Comparison of ENCODE assay signal across 28 cellular contexts in the genomic region with DNA sequence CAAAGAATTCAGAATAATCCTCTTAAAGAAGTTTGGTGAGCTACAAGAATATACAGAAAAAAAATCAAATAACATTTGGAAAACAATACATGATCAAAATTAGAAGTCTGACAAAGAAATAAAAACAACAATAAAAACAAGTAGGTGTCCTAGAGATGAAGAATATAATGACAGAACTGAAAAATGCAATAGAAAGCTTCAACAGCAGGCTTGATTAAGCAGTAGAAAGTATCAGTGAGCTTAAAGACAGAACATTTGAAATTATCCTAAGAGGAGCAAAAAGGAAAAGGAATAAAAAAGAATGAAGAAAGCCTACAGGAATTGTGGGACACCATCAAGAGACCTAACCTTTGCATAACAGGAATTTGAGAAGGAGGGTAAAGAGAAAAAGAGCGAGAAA.
"Had no signal": no experiment of that assay in that cellular context is flagged by ENCODE, and none has a peak within 500 bp of the region (broad histone marks: within the 10 kb centered on the region; RNA-seq: fewer than 3 reads in every experiment).

No MANE protein-coding gene starts in this region.

- H3K4me3 ChIP-seq: left lung, lower lobe of right lung, pancreas, prostate gland, sigmoid colon, spleen, suprapubic skin, thoracic aorta, tibial artery, upper lobe of right lung had no signal

- H3K36me3 Mint-ChIP-seq: stimulated activated effector memory CD8-positive, alpha-beta T cell treated with anti-CD3 and anti-CD28 coated beads, Interleukin-12 subunit alpha, Interleukin-12 subunit beta, amount 100 ng/mL, for 72 hours had no signal

- DNase-seq: immature natural killer cell; kidney; left colon; left lung; lower lobe of right lung; mammary epithelial cell; mesenchymal stem cell; naive thymus-derived CD8-positive, alpha-beta T cell; nucleus accumbens; pancreas; posterior cingulate gyrus; retina; right cardiac atrium; sigmoid colon; small intestine; spleen; stimulated activated CD4-positive, alpha-beta T cell treated with anti-CD3 and anti-CD28 coated beads, Interleukin-4, amount 100 ng/mL, for 24 hours; stimulated activated naive CD4-positive, alpha-beta T cell; tibial artery; trophoblast cell; upper lobe of right lung had no signal

- H3K27ac Mint-ChIP-seq: immature natural killer cell; nephron; stimulated activated effector memory CD8-positive, alpha-beta T cell treated with anti-CD3 and anti-CD28 coated beads, Interleukin-12 subunit alpha, Interleukin-12 subunit beta, amount 100 ng/mL, for 72 hours; stimulated activated naive CD8-positive, alpha-beta T cell treated with anti-CD3 and anti-CD28 coated beads, Interleukin-15, Interleukin-2, amounts not matched to agents 100 ng/mL and 50 ng/mL, for 24 hours had no signal

- H3K36me3 ChIP-seq: left lung, lower lobe of right lung, pancreas, prostate gland, sigmoid colon, spleen, suprapubic skin, thoracic aorta, tibial artery, upper lobe of right lung had no signal

- ATAC-seq: left colon; left lung; lower lobe of right lung; naive thymus-derived CD8-positive, alpha-beta T cell; pancreas; right cardiac atrium; stimulated activated effector memory CD8-positive, alpha-beta T cell treated with anti-CD3 and anti-CD28 coated beads, Interleukin-12 subunit alpha, Interleukin-12 subunit beta, amount 100 ng/mL, for 72 hours; upper lobe of right lung had no signal

- H3K4me3 Mint-ChIP-seq: immature natural killer cell; naive thymus-derived CD8-positive, alpha-beta T cell; nephron; neural crest cell; stimulated activated effector memory CD8-positive, alpha-beta T cell treated with anti-CD3 and anti-CD28 coated beads, Interleukin-12 subunit alpha, Interleukin-12 subunit beta, amount 100 ng/mL, for 72 hours; stimulated activated naive CD8-positive, alpha-beta T cell treated with anti-CD3 and anti-CD28 coated beads, Interleukin-15, Interleukin-2, amounts not matched to agents 100 ng/mL and 50 ng/mL, for 24 hours had no signal

- H3K4me1 ChIP-seq: left lung, lower lobe of right lung, pancreas, prostate gland, sigmoid colon, spleen, suprapubic skin, tibial artery, upper lobe of right lung had no signal

- H3K27ac ChIP-seq: left lung, lower lobe of right lung, pancreas, prostate gland, sigmoid colon, spleen, suprapubic skin, thoracic aorta, tibial artery, upper lobe of right lung had no signal

- H3K4me1 Mint-ChIP-seq: immature natural killer cell; naive thymus-derived CD8-positive, alpha-beta T cell; nephron; neural crest cell; stimulated activated effector memory CD8-positive, alpha-beta T cell treated with anti-CD3 and anti-CD28 coated beads, Interleukin-12 subunit alpha, Interleukin-12 subunit beta, amount 100 ng/mL, for 72 hours had no signal

- H3K9me3 ChIP-seq: pancreas, prostate gland had no signal
